In the genomic region with DNA sequence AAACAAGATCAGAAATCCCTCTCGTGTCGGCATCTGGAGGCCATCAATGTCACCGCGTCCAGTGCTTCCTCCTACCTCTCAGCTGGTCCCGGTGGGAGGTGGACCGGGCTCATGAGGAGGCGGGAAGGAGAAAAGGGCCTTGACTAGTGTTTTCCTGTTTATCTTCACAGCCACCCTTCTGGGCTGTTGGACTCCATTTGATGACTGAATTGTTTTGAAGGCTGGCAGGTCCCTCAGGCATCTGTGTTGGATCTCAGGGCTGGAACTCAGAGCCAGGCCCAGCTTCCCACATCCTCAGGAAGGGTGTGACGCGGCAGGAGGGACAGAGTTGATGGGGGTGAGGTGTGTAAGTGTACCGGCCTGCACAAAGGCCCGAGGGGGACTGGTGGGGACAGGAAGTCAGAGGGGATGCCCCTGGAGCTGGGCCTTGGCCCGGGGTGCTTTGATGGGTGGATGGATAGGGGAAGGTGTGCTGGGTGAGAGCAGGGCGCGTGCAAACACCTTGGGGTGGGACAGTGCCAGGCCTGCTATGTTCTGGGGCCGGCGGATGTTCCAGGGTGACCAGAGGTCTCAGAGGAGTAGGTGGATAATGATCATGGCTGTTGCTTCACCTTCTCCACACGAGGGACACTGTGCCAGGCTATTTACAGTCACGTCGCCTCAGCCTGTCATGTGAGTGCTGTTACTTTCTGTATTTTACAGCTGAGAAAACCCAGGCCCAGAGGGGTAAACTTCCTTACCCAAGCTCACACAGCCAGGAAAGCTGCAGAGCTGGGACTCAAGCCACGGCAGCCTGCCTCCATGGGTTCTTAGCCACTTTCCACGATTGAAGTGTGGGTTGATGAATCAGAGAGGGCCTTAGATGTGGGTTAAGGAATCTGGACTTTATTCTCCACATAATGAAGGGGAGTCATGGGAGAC, we compare ENCODE assay signal across 13 cellular contexts. TPM values are rescaled to one million over a fixed set of nuclear protein-coding genes. Genes with fewer than 3 reads are reported as not detected.
DNase-seq lines count a peak whose midpoint lies in the region; ATAC-seq and FAIRE-seq lines count a peak whose summit lies in the region.
"Had no signal": no experiment of that assay in that cellular context is flagged by ENCODE, and none has a peak within 500 bp of the region (broad histone marks: within the 10 kb centered on the region; RNA-seq: fewer than 3 reads in every experiment).

No MANE protein-coding gene starts in this region.

- no peaks in the 10 kb centered on the region for H3K9me3 Mint-ChIP-seq in CD8-positive, alpha-beta memory T cell
- H3K9me3 Mint-ChIP-seq: HFFc6 had no signal

- no peaks in the 10 kb centered on the region for H3K27me3 Mint-ChIP-seq in CD8-positive, alpha-beta memory T cell

- CTCF ChIA-PET in CD8-positive, alpha-beta memory T cell (lab: Charles Lee), result interaction anchor here (0.9 to 2.1 kb wide), 10 partner anchors 8 to 246 kb away, joined by 3 to 10 read pairs (median 4); partner anchors contain the start of gene CHMP4B

- H3K27ac ChIP-seq in CD8-positive, alpha-beta memory T cell (ENCODE audit: low read depth, low read length), result no peak overlapping the region
- H3K27ac ChIP-seq: foreskin keratinocyte had no signal

- H3K27me3 ChIP-seq in CD8-positive, alpha-beta memory T cell (ENCODE audit: insufficient read depth, low read length, poor library complexity, severe bottlenecking), result no peaks in the 10 kb centered on the region

- no peak overlapping the region for H3K4me3 Mint-ChIP-seq in CD8-positive, alpha-beta memory T cell
- H3K4me3 Mint-ChIP-seq: HFFc6 had no signal

- no peak for FAIRE-seq in frontal cortex (lab: Jason Lieb, UNC)

- no peaks in the 10 kb centered on the region for H3K4me1 ChIP-seq in CD8-positive, alpha-beta memory T cell (ENCODE audit: insufficient read depth, low read length)

- no peaks in the 10 kb centered on the region for H3K9me3 ChIP-seq in CD8-positive, alpha-beta memory T cell (ENCODE audit: low read length)

- ATAC-seq in left ventricle myocardium superior, result peak; percentile 67
- no peak for ATAC-seq in HG02938 (IDR thresholded peaks at IDR 0.05; ENCODE audit: unreplicated experiment)
- ATAC-seq: foreskin keratinocyte had no signal

- no peak overlapping the region for H3K4me3 ChIP-seq in CD8-positive, alpha-beta memory T cell (ENCODE audit: low read length)

- H3K4me1 Mint-ChIP-seq in CD8-positive, alpha-beta memory T cell, result peaks cover 1 to 17% (median 8%) of the 10 kb centered on the region in 3 donors

- peak overlapping the region in 2 of 8 donors; percentile 11 to 70 for H3K27ac Mint-ChIP-seq in CD8-positive, alpha-beta memory T cell
- H3K27ac Mint-ChIP-seq: HFFc6 had no signal

- DNase-seq in ELR (ENCODE audit: low read depth), result peak; percentile 34
- DNase-seq in SW480 (ENCODE audit: low spot score), result peak; percentile 93
- DNase-seq in left ventricle myocardium superior, result peak; percentile 54
- DNase-seq in renal cortical epithelial cell (ENCODE audit: low read depth), result peak; percentile 48
- no peak for DNase-seq in stimulated activated naive CD4-positive, alpha-beta T cell treated with Interleukin-2 at 50 U/mL for 16 hours (lab: John Stamatoyannopoulos, UW)
- no peak for DNase-seq in frontal cortex (ENCODE audit: low spot score in 2 of 2)
- DNase-seq in CD8-positive, alpha-beta memory T cell, result no peak
- DNase-seq: activated CD4-positive, alpha-beta T cell treated with anti-CD3 and anti-CD28 coated beads for 48 hours; foreskin keratinocyte; HFFc6; NCI-H2029 treated with DMSO at 0.1 percent for 48 hours; stimulated activated CD4-positive, alpha-beta T cell treated with anti-CD3 and anti-CD28 coated beads, Interleukin-4, amount 100 ng/mL, for 4 hours had no signal

- peaks cover 6 to 16% (median 8%) of the 10 kb centered on the region in 3 donors for H3K36me3 Mint-ChIP-seq in CD8-positive, alpha-beta memory T cell

- POLR2A ChIA-PET in CD8-positive, alpha-beta memory T cell (lab: Charles Lee), result interaction anchor here (0.6 kb wide), 1 partner anchor 287 kb away, joined by 3 read pairs; no protein-coding TSS in a partner anchor

- H3K36me3 ChIP-seq in CD8-positive, alpha-beta memory T cell (ENCODE audit: insufficient read depth, low read length), result no peaks in the 10 kb centered on the region

- intact Hi-C loops in left ventricle myocardium superior (cut with micrococcal nuclease), result no loop called here

RNA-seq across cellular contexts. Expression of gene CHMP4B, which starts 17.9 kb away (rescaled TPM):
- total RNA-seq in left ventricle myocardium superior (101 TPM), renal cortical epithelial cell (46.4 and 93.4 TPM in 2 replicates), frontal cortex (27.7 TPM)
- 10 to 100 TPM; 78.3 to 79.9 TPM for total RNA-seq in CD8-positive, alpha-beta memory T cell
- polyA plus RNA-seq in CD8-positive, alpha-beta memory T cell, result 5.7 TPM

Comparison
In these comparisons a context has a peak if more than half of its experiments do, and no peak if none do; other contexts are left out.
1. DNase-seq: peak in ELR (single experiment), SW480 (single experiment), left ventricle myocardium superior (single experiment) and renal cortical epithelial cell (single experiment); none in stimulated activated naive CD4-positive, alpha-beta T cell treated with Interleukin-2 at 50 U/mL for 16 hours (single experiment), frontal cortex (0 of 2) and CD8-positive, alpha-beta memory T cell (0 of 5).